In the genomic region with DNA sequence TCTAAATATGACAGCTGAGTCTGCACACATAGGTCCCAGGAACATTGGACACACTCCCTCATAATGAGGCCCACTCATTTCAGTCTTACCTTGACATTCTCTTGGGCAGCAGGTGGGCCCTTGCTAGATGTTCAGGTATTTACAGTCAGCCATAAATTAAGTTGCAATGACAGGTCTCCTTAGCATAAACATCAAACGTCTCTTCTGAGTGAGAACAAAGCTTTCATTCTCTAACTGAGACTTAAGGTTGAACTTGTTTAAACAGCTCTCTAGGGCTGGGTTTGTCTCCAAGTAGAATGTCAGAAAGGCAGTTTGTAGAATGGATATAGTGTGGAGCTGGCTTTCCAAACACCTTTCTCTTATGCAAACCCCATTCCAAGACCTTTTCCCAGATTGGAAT, we compare ENCODE assay signal across 13 cellular contexts. TPM values are rescaled to one million over a fixed set of nuclear protein-coding genes. Genes with fewer than 3 reads are reported as not detected.
A peak's percentile ranks its signal among the peaks of the same experiment; 100 is the strongest.
DNase-seq lines count a peak whose midpoint lies in the region; ATAC-seq and TF ChIP-seq lines count a peak whose summit lies in the region.
"Had no signal": no experiment of that assay in that cellular context is flagged by ENCODE, and none has a peak within 500 bp of the region (broad histone marks: within the 10 kb centered on the region; RNA-seq: fewer than 3 reads in every experiment).

No MANE protein-coding gene starts in this region.

- no peak for TF ChIP-seq CTCF in coronary artery (IDR thresholded peaks at IDR 0.05)

- DNase-seq in COLO829 (ENCODE audit: low spot score) (peak; percentile 66), LoVo (ENCODE audit: low spot score) (peak; percentile 93), coronary artery (ENCODE audit: low spot score) (peak; percentile 0), SW 1271 (lab: John Stamatoyannopoulos, UW) (no peak), SK-N-DZ (ENCODE audit: low spot score) (no peak)
- DNase-seq in naive thymus-derived CD8-positive, alpha-beta T cell = no peak
- DNase-seq: activated CD4-positive, alpha-beta T cell treated with anti-CD3 and anti-CD28 coated beads, Interleukin-2, amount 50 U/mL, for 48 hours; naive B cell; NCI-H1436; retina had no signal

- peak; percentile 78 to 80 for ATAC-seq in naive thymus-derived CD8-positive, alpha-beta T cell
- no peak for ATAC-seq in HG02852 (IDR thresholded peaks at IDR 0.05; ENCODE audit: unreplicated experiment)
- ATAC-seq in HG03095 (IDR thresholded peaks at IDR 0.05; ENCODE audit: unreplicated experiment) = no peak
- ATAC-seq: Right ventricle myocardium inferior had no signal

- POLR2A ChIA-PET in naive thymus-derived CD8-positive, alpha-beta T cell (lab: Charles Lee) = interaction anchor here (0.8 to 1.2 kb wide), 2 partner anchors 11 to 467 kb away, joined by 3 to 7 read pairs; partner anchors contain the start of gene ACVR1B

- no peaks in the 10 kb centered on the region for H3K27me3 Mint-ChIP-seq in naive thymus-derived CD8-positive, alpha-beta T cell
- H3K27me3 Mint-ChIP-seq: naive B cell had no signal

- no peak overlapping the region for H3K27ac ChIP-seq in coronary artery

- peak overlapping the region in 6 of 10 donors; percentile 4 to 76 (median 70) for H3K27ac Mint-ChIP-seq in naive thymus-derived CD8-positive, alpha-beta T cell

- H3K4me3 ChIP-seq in coronary artery = no peak overlapping the region

- peak overlapping the region in 5 of 10 donors; percentile 11 to 40 (median 18) for H3K4me3 Mint-ChIP-seq in naive thymus-derived CD8-positive, alpha-beta T cell
- H3K4me3 Mint-ChIP-seq: naive B cell had no signal

- H3K4me1 Mint-ChIP-seq in naive thymus-derived CD8-positive, alpha-beta T cell = peaks cover 33 to 51% (median 42%) of the 10 kb centered on the region in 4 donors

- H3K9me3 Mint-ChIP-seq in naive thymus-derived CD8-positive, alpha-beta T cell = no peaks in the 10 kb centered on the region
- H3K9me3 Mint-ChIP-seq: naive B cell had no signal

- H3K36me3 Mint-ChIP-seq in naive thymus-derived CD8-positive, alpha-beta T cell = peaks cover 0 to 24% (median 2%) of the 10 kb centered on the region in 3 donors

RNA-seq across cellular contexts. Expression of gene ACVR1B, which starts 10.3 kb away (rescaled TPM):
- 10 to 100 TPM; 11.7 to 12.6 TPM for total RNA-seq in naive thymus-derived CD8-positive, alpha-beta T cell
- polyA plus RNA-seq in naive thymus-derived CD8-positive, alpha-beta T cell = 1 to 10 TPM; 1.2 to 2.3 (median 2.2) TPM
- 23.8 and 24.9 TPM in 2 replicates for polyA plus RNA-seq in SK-N-DZ (2014; cell fraction: cytosol; rRNA removed)
- 16.1 and 25.1 TPM in 2 replicates for polyA plus RNA-seq in SK-N-DZ (2014; cell fraction: nucleus; rRNA removed)

RNA-seq across cellular contexts. Expression of gene TAMALIN, which starts 44.9 kb away (rescaled TPM):
- total RNA-seq in naive thymus-derived CD8-positive, alpha-beta T cell = 10 to 100 TPM; 35.7 to 36.5 TPM
- polyA plus RNA-seq in naive thymus-derived CD8-positive, alpha-beta T cell = 1 to 10 TPM; 2.0 to 5.2 (median 2.6) TPM
- 13.6 and 121 TPM in 2 replicates for polyA plus RNA-seq in SK-N-DZ (2014; cell fraction: cytosol; rRNA removed)
- 24.1 and 50.0 TPM in 2 replicates for polyA plus RNA-seq in SK-N-DZ (2014; cell fraction: nucleus; rRNA removed)

RNA-seq across cellular contexts. Expression of gene ACVRL1, which starts 54.5 kb away (rescaled TPM):
- total RNA-seq in naive thymus-derived CD8-positive, alpha-beta T cell = not detected
- not detected for polyA plus RNA-seq in naive thymus-derived CD8-positive, alpha-beta T cell
- polyA plus RNA-seq in SK-N-DZ (2014; cell fraction: cytosol; rRNA removed) = 24.4 and 26.5 TPM in 2 replicates
- polyA plus RNA-seq in SK-N-DZ (2014; cell fraction: nucleus; rRNA removed) = 25.3 and 33.4 TPM in 2 replicates

Comparison
In these comparisons a context has a peak if more than half of its experiments do, and no peak if none do; other contexts are left out.
1. DNase-seq: peak in COLO829 (single experiment), LoVo (single experiment) and coronary artery (single experiment); none in naive thymus-derived CD8-positive, alpha-beta T cell (0 of 10), SW 1271 (0 of 2) and SK-N-DZ (single experiment).
2. ATAC-seq: peak in naive thymus-derived CD8-positive, alpha-beta T cell (2 of 2); none in HG02852 (single experiment) and HG03095 (single experiment).